ENCODE assay signal across 8 cellular contexts in the genomic region with DNA sequence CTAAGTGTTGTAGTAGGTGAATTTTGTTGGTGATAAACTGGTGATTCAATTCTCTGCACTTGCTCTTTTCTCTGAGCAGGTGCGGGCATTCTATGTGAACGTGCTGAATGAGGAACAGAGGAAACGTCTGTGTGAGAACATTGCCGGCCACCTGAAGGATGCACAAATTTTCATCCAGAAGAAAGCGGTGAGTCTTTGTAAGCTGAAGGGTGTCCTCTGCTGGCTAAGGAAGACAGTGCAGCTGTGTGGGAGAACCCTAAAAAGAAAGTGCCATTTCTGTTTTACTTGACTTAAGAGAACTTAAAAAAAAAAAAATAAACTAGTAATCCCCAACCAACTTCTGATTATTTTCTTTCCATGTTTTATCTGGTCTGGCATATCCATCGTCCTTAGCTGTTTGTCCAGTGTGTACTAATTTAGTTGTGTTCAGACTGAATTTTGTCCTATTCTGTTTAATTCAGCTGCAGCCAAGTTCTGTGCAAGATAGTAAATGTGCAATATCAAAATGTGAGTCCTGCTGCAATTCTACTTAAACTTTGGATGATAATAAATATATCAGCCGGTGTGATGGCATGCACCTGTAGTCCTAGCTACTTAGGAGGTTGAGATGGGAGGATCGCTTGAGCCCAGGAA. TPM values are rescaled to one million over a fixed set of nuclear protein-coding genes. Genes with fewer than 3 reads are reported as not detected.
DNase-seq lines count a peak whose midpoint lies in the region; ATAC-seq and TF ChIP-seq lines count a peak whose summit lies in the region.

No MANE protein-coding gene starts in this region.

- no peak overlapping the region for H2AFZ ChIP-seq in mesenchymal stem cell (ENCODE audit: low read depth, low read length)

- H3K79me1 ChIP-seq in mesenchymal stem cell (replicated peaks; ENCODE audit: low read length, poor library complexity, severe bottlenecking), result no peaks in the 10 kb centered on the region

- WGBS in right cardiac atrium, result 84% methylated on average over 8 of the region's 8 CpGs
- WGBS in mesenchymal stem cell, result 61% methylated on average over 8 of the region's 8 CpGs
- 82 to 91% methylated on average over 8 of the region's 8 CpGs for WGBS in lower leg skin, 2 donors

- no peak overlapping the region for H2BK12ac ChIP-seq in mesenchymal stem cell (ENCODE audit: low read length in 2 of 2)

- H2BK120ac ChIP-seq in mesenchymal stem cell (ENCODE audit: low read depth, low read length), result no peak overlapping the region

- no peak overlapping the region for H2BK5ac ChIP-seq in mesenchymal stem cell (ENCODE audit: low read depth, low read length, poor library complexity, severe bottlenecking)

- no peak overlapping the region for H3K14ac ChIP-seq in mesenchymal stem cell (ENCODE audit: low read length in 2 of 2)

- TF ChIP-seq POLR2A in lower leg skin (IDR thresholded peaks at IDR 0.05), result no peak

- H2BK15ac ChIP-seq in mesenchymal stem cell (ENCODE audit: low read depth, poor library complexity, severe bottlenecking), result no peak overlapping the region

- no peak overlapping the region for H3K9ac ChIP-seq in NT2/D1 (ENCODE audit: insufficient read length, low read depth)
- no peak overlapping the region for H3K9ac ChIP-seq in mesenchymal stem cell (ENCODE audit: low read length)

- no peak overlapping the region for H3K4me2 ChIP-seq in mesenchymal stem cell (ENCODE audit: low read length, poor library complexity, severe bottlenecking)

- H3K27me3 ChIP-seq in left ventricle myocardium inferior (ENCODE audit: low read depth) (no peaks in the 10 kb centered on the region), right cardiac atrium (ENCODE audit: control insufficient read depth, insufficient read depth) (no peaks in the 10 kb centered on the region), NT2/D1 (ENCODE audit: insufficient read depth, insufficient read length) (no peaks in the 10 kb centered on the region), mesenchymal stem cell (ENCODE audit: control insufficient read depth in 1 of 2, insufficient read depth in 1 of 2, low read length in 2 of 2) (peaks cover 0 to 3% of the 10 kb centered on the region in 2 experiments)

- H2AK5ac ChIP-seq in mesenchymal stem cell (ENCODE audit: low read length, severe bottlenecking), result no peak overlapping the region

- H3K18ac ChIP-seq in mesenchymal stem cell (ENCODE audit: low read depth in 1 of 2, low read length in 2 of 2), result no peak overlapping the region

- no peak for DNase-seq in left ventricle myocardium inferior
- no peak for DNase-seq in right cardiac atrium
- DNase-seq in NT2/D1 (ENCODE audit: low read depth, low spot score), result peak; percentile 13
- DNase-seq in amniotic epithelial cell (ENCODE audit: low read depth), result peak; percentile 43
- peak; percentile 30 for DNase-seq in mesenchymal stem cell
- DNase-seq in lower leg skin (ENCODE audit: low spot score in 2 of 2), result no peak

- intact Hi-C loops in left ventricle myocardium inferior (cut with micrococcal nuclease) (loop anchor here (10.0 kb wide), 1 partner anchor 104 kb away; no protein-coding TSS in a partner anchor), right cardiac atrium (cut with DNase I) (no loop called here), lower leg skin (cut with DNase I; ENCODE audit: low total_unique reads) (no loop called here)

- ATAC-seq in right cardiac atrium (no peak), GM19328 (IDR thresholded peaks at IDR 0.05; ENCODE audit: unreplicated experiment) (no peak), GM19452 (IDR thresholded peaks at IDR 0.05; ENCODE audit: unreplicated experiment) (no peak)

- no peak overlapping the region for H3K4ac ChIP-seq in mesenchymal stem cell (ENCODE audit: low read depth in 1 of 2, low read length in 2 of 2)

- peaks cover 99% of the 10 kb centered on the region for H3K36me3 ChIP-seq in left ventricle myocardium inferior
- H3K36me3 ChIP-seq in NT2/D1 (ENCODE audit: insufficient read depth, insufficient read length, low read length), result no peaks in the 10 kb centered on the region
- peaks cover 0 to 96% of the 10 kb centered on the region in 2 experiments for H3K36me3 ChIP-seq in mesenchymal stem cell (ENCODE audit: control insufficient read depth in 1 of 2, insufficient read depth in 2 of 2, low read depth in 1 of 2, low read length in 2 of 2)

- peak; percentile 66 for TF ChIP-seq CTCF in left ventricle myocardium inferior (IDR thresholded peaks at IDR 0.05; ENCODE audit: borderline replicate concordance)
- TF ChIP-seq CTCF in lower leg skin (IDR thresholded peaks at IDR 0.05), result peak in 1 of 3 donors; percentile 20

- peaks cover 21% of the 10 kb centered on the region for H3K9me3 ChIP-seq in left ventricle myocardium inferior (replicated peaks)
- no peaks in the 10 kb centered on the region for H3K9me3 ChIP-seq in right cardiac atrium (ENCODE audit: control insufficient read depth, low read length)
- peaks cover 13% of the 10 kb centered on the region for H3K9me3 ChIP-seq in NT2/D1 (ENCODE audit: insufficient read depth, low read length)
- peaks cover 58% of the 10 kb centered on the region for H3K9me3 ChIP-seq in mesenchymal stem cell (ENCODE audit: control insufficient read depth, low read length)

- H3K27ac ChIP-seq in left ventricle myocardium inferior (replicated peaks), result no peak overlapping the region
- H3K27ac ChIP-seq in right cardiac atrium (ENCODE audit: low read length), result no peak overlapping the region
- H3K27ac ChIP-seq in mesenchymal stem cell (ENCODE audit: low read length, poor library complexity, severe bottlenecking), result no peak overlapping the region

- H3K23ac ChIP-seq in mesenchymal stem cell (ENCODE audit: low read length in 2 of 2), result no peak overlapping the region

- H3K4me3 ChIP-seq in left ventricle myocardium inferior (no peak overlapping the region), right cardiac atrium (ENCODE audit: low read length) (no peak overlapping the region), NT2/D1 (ENCODE audit: insufficient read length, low read depth) (no peak overlapping the region), mesenchymal stem cell (ENCODE audit: insufficient read depth in 1 of 2, low read depth in 1 of 2, low read length in 2 of 2) (no peak overlapping the region), lower leg skin (ENCODE audit: low read depth, poor library complexity, severe bottlenecking) (no peak overlapping the region)

- no peaks in the 10 kb centered on the region for H3K4me1 ChIP-seq in left ventricle myocardium inferior
- H3K4me1 ChIP-seq in right cardiac atrium (ENCODE audit: control insufficient read depth, insufficient read depth, low read length), result no peaks in the 10 kb centered on the region
- no peaks in the 10 kb centered on the region for H3K4me1 ChIP-seq in NT2/D1 (ENCODE audit: insufficient read depth, insufficient read length)
- H3K4me1 ChIP-seq in mesenchymal stem cell (ENCODE audit: control insufficient read depth, insufficient read depth, low read depth, low read length), result no peaks in the 10 kb centered on the region

- H4K91ac ChIP-seq in mesenchymal stem cell (ENCODE audit: low read length), result no peak overlapping the region

- no peak overlapping the region for H4K8ac ChIP-seq in mesenchymal stem cell (ENCODE audit: low read length)

RNA-seq across cellular contexts. Expression of a gene that starts 29.6 kb away (rescaled TPM):
- total RNA-seq in left ventricle myocardium inferior (126 TPM), right cardiac atrium (100 to 1,000 TPM in 2 of 4 donors, 10 to 100 TPM in 2; 81.6 to 114 (median 102) TPM), lower leg skin (100 to 1,000 TPM; 152 to 260 (median 186) TPM)
- polyA plus RNA-seq in right cardiac atrium, result 67.6 TPM
- polyA plus RNA-seq in mesenchymal stem cell (2013, experiment 1 of 2), result not detected
- not detected for polyA plus RNA-seq in mesenchymal stem cell (2013, experiment 2 of 2)

RNA-seq across cellular contexts. Expression of a gene that starts 45.3 kb away (rescaled TPM):
- total RNA-seq in left ventricle myocardium inferior, result not detected
- total RNA-seq in right cardiac atrium, result not detected
- not detected for polyA plus RNA-seq in right cardiac atrium
- not detected for polyA plus RNA-seq in mesenchymal stem cell (2013, experiment 1 of 2)
- polyA plus RNA-seq in mesenchymal stem cell (2013, experiment 2 of 2), result not detected
- 10 to 100 TPM in 2 of 4 donors, 1 to 10 TPM in 2; 1.9 to 13.5 (median 9.9) TPM for total RNA-seq in lower leg skin

Comparison
In these comparisons a context has a peak if more than half of its experiments do, and no peak if none do; other contexts are left out.
1. DNase-seq: peak in NT2/D1 (single experiment), amniotic epithelial cell (single experiment) and mesenchymal stem cell (single experiment); none in left ventricle myocardium inferior (single experiment), right cardiac atrium (0 of 3) and lower leg skin (0 of 2).